ENCODE assay signal across 24 cellular contexts in the genomic region with DNA sequence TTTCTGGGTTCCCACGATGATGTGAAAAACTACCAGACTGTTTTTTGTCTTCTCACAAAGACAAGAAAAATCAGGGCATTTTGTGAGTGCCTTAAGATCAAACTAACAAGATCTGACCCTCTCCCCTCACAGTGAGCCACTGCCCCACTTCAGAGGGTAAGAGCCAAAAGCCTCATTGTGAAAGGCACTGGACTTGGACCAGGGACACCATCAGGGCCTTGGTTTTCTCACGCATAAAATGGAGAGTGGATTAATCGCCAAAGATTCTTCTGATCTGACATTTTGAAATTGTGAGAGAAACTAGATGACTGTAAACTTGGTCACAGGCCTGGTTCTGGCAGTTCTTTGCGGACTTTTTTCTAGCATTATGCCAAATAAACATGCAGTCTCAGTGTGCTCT. TPM values are rescaled to one million over a fixed set of nuclear protein-coding genes. Genes with fewer than 3 reads are reported as not detected.
DNase-seq lines count a peak whose midpoint lies in the region; ATAC-seq and TF ChIP-seq lines count a peak whose summit lies in the region.
"Had no signal": no experiment of that assay in that cellular context is flagged by ENCODE, and none has a peak within 500 bp of the region (broad histone marks: within the 10 kb centered on the region; RNA-seq: fewer than 3 reads in every experiment).

No MANE protein-coding gene starts in this region.

- H3K36me3 Mint-ChIP-seq in activated naive CD4-positive, alpha-beta T cell treated with anti-CD3 and anti-CD28 coated beads, Interleukin-2, amount 10 ng/mL, durations not matched to agents 7 days and 5 days, result peaks cover 40% of the 10 kb centered on the region
- H3K36me3 Mint-ChIP-seq in activated T-helper 17 cell treated with anti-CD3 and anti-CD28 coated beads, Interleukin-2, amount 50 U/mL, for 72 hours (ENCODE audit: low read depth), result peaks cover 85% of the 10 kb centered on the region
- peaks cover 27 to 31% of the 10 kb centered on the region in 2 donors for H3K36me3 Mint-ChIP-seq in stimulated activated naive B cell treated with anti-CD40 and anti-IgM and Interleukin-4, amounts not matched to agents 10 μg/mL and 1 μg/mL and 100 μg/mL, for 72 hours

- H3K4me1 Mint-ChIP-seq in activated naive CD4-positive, alpha-beta T cell treated with anti-CD3 and anti-CD28 coated beads, Interleukin-2, amount 10 ng/mL, durations not matched to agents 7 days and 5 days, result peaks cover 4% of the 10 kb centered on the region
- peaks cover 13% of the 10 kb centered on the region for H3K4me1 Mint-ChIP-seq in activated T-helper 17 cell treated with anti-CD3 and anti-CD28 coated beads, Interleukin-2, amount 50 U/mL, for 72 hours
- H3K4me1 Mint-ChIP-seq in stimulated activated naive B cell treated with anti-CD40 and anti-IgM and Interleukin-4, amounts not matched to agents 10 μg/mL and 1 μg/mL and 100 μg/mL, for 72 hours, result peaks cover 8 to 22% of the 10 kb centered on the region in 2 donors

- H3K9me3 Mint-ChIP-seq in activated naive CD4-positive, alpha-beta T cell treated with anti-CD3 and anti-CD28 coated beads, Interleukin-2, amount 10 ng/mL, durations not matched to agents 7 days and 5 days, result no peaks in the 10 kb centered on the region
- no peaks in the 10 kb centered on the region for H3K9me3 Mint-ChIP-seq in activated T-helper 17 cell treated with anti-CD3 and anti-CD28 coated beads, Interleukin-2, amount 50 U/mL, for 72 hours
- no peaks in the 10 kb centered on the region for H3K9me3 Mint-ChIP-seq in stimulated activated naive B cell treated with anti-CD40 and anti-IgM and Interleukin-4, amounts not matched to agents 10 μg/mL and 1 μg/mL and 100 μg/mL, for 72 hours
- H3K9me3 Mint-ChIP-seq: dendritic cell treated with granulocyte-macrophage colony-stimulating factor and Interleukin-4, amounts not matched to agents 40 ng/mL and 50 ng/mL, for 4 days had no signal

- H3K27ac Mint-ChIP-seq in activated naive CD4-positive, alpha-beta T cell treated with anti-CD3 and anti-CD28 coated beads, Interleukin-2, amount 10 ng/mL, durations not matched to agents 7 days and 5 days, result no peak overlapping the region
- H3K27ac Mint-ChIP-seq in activated T-helper 17 cell treated with anti-CD3 and anti-CD28 coated beads, Interleukin-2, amount 50 U/mL, for 72 hours, result peak overlapping the region; percentile 48
- H3K27ac Mint-ChIP-seq in stimulated activated naive B cell treated with anti-CD40 and anti-IgM and Interleukin-4, amounts not matched to agents 10 μg/mL and 1 μg/mL and 100 μg/mL, for 72 hours, result peak overlapping the region; percentile 31
- H3K27ac Mint-ChIP-seq: dendritic cell treated with granulocyte-macrophage colony-stimulating factor and Interleukin-4, amounts not matched to agents 40 ng/mL and 50 ng/mL, for 4 days had no signal

- DNase-seq in activated naive CD4-positive, alpha-beta T cell treated with anti-CD3 and anti-CD28 coated beads, Interleukin-2, amount 10 ng/mL, durations not matched to agents 7 days and 5 days, result peak; percentile 3
- DNase-seq in activated naive CD4-positive, alpha-beta T cell treated with Interleukin-2 at 50 U/mL for 16 hours, result no peak
- DNase-seq in stimulated activated naive B cell treated with anti-CD40 and anti-IgM and Interleukin-4, amounts not matched to agents 10 μg/mL and 1 μg/mL and 100 μg/mL, for 72 hours, result no peak
- no peak for DNase-seq in stimulated activated CD4-positive, alpha-beta T cell treated with anti-CD3 and anti-CD28 coated beads, Interleukin-12 subunit alpha, Interleukin-12 subunit beta, amount 100 ng/mL, for 4 hours
- DNase-seq in mucosa of gallbladder (ENCODE audit: low spot score) (no peak), GM20000 (ENCODE audit: low spot score) (no peak)
- DNase-seq: activated CD4-positive, alpha-beta T cell treated with anti-CD3 and anti-CD28 coated beads for 1 hour; activated CD8-positive, alpha-beta T cell treated with anti-CD3 and anti-CD28 coated beads, Interleukin-2, amount 10 ng/mL, durations not matched to agents 7 days and 5 days; activated naive CD4-positive, alpha-beta T cell; anterior cingulate cortex; central memory CD4-positive, alpha-beta T cell; EL; glutamatergic neuron; mesenchymal stem cell; NCI-H446; NCI-H748 treated with DMSO at 0.1 percent for 48 hours; psoas muscle; stimulated activated naive CD4-positive, alpha-beta T cell treated with Interleukin-2 at 50 U/mL for 16 hours had no signal

- CTCF ChIA-PET in activated naive CD4-positive, alpha-beta T cell treated with anti-CD3 and anti-CD28 coated beads, Interleukin-2, amount 10 ng/mL, durations not matched to agents 7 days and 5 days (lab: Charles Lee), result no interaction called here

- TF ChIP-seq CTCF in GM20000 (IDR thresholded peaks at IDR 0.05; ENCODE audit: extremely low read depth, missing control alignments), result no peak

- no peak for ATAC-seq in activated T-helper 17 cell treated with anti-CD3 and anti-CD28 coated beads, Interleukin-2, amount 50 U/mL, for 72 hours (replicated peaks)
- ATAC-seq in stimulated activated naive B cell treated with anti-CD40 and anti-IgM and Interleukin-4, amounts not matched to agents 10 μg/mL and 1 μg/mL and 100 μg/mL, for 72 hours (replicated peaks), result no peak
- ATAC-seq: activated CD8-positive, alpha-beta T cell treated with anti-CD3 and anti-CD28 coated beads, Interleukin-2, amount 10 ng/mL, durations not matched to agents 7 days and 5 days; left lobe of liver had no signal

- H3K4me3 Mint-ChIP-seq in activated naive CD4-positive, alpha-beta T cell treated with anti-CD3 and anti-CD28 coated beads, Interleukin-2, amount 10 ng/mL, durations not matched to agents 7 days and 5 days, result no peak overlapping the region
- H3K4me3 Mint-ChIP-seq in activated T-helper 17 cell treated with anti-CD3 and anti-CD28 coated beads, Interleukin-2, amount 50 U/mL, for 72 hours, result no peak overlapping the region
- H3K4me3 Mint-ChIP-seq in stimulated activated naive B cell treated with anti-CD40 and anti-IgM and Interleukin-4, amounts not matched to agents 10 μg/mL and 1 μg/mL and 100 μg/mL, for 72 hours, result no peak overlapping the region
- H3K4me3 Mint-ChIP-seq: activated CD8-positive, alpha-beta T cell treated with anti-CD3 and anti-CD28 coated beads, Interleukin-2, amount 10 ng/mL, durations not matched to agents 7 days and 5 days; dendritic cell treated with granulocyte-macrophage colony-stimulating factor and Interleukin-4, amounts not matched to agents 40 ng/mL and 50 ng/mL, for 4 days had no signal

- H3K27me3 ChIP-seq in layer of hippocampus (ENCODE audit: control insufficient read depth, insufficient read depth, low read length), result no peaks in the 10 kb centered on the region
- H3K27me3 ChIP-seq: BLaER1, vagina had no signal

- H3K27ac ChIP-seq in layer of hippocampus (ENCODE audit: low read depth, low read length), result peak overlapping the region; percentile 2
- H3K27ac ChIP-seq: BLaER1, psoas muscle had no signal

- H3K27me3 Mint-ChIP-seq in activated naive CD4-positive, alpha-beta T cell treated with anti-CD3 and anti-CD28 coated beads, Interleukin-2, amount 10 ng/mL, durations not matched to agents 7 days and 5 days, result no peaks in the 10 kb centered on the region
- no peaks in the 10 kb centered on the region for H3K27me3 Mint-ChIP-seq in activated T-helper 17 cell treated with anti-CD3 and anti-CD28 coated beads, Interleukin-2, amount 50 U/mL, for 72 hours
- H3K27me3 Mint-ChIP-seq in stimulated activated naive B cell treated with anti-CD40 and anti-IgM and Interleukin-4, amounts not matched to agents 10 μg/mL and 1 μg/mL and 100 μg/mL, for 72 hours, result no peaks in the 10 kb centered on the region

RNA-seq across cellular contexts. Expression of a gene that starts 21.0 kb away (rescaled TPM):
- total RNA-seq in activated T-helper 17 cell treated with anti-CD3 and anti-CD28 coated beads, Interleukin-2, amount 50 U/mL, for 72 hours, result 10 to 100 TPM in 1 of 2 donors, 1 to 10 TPM in 1; 9.7 to 20.1 TPM
- 26.2 TPM for total RNA-seq in mucosa of gallbladder
